In the genomic region with DNA sequence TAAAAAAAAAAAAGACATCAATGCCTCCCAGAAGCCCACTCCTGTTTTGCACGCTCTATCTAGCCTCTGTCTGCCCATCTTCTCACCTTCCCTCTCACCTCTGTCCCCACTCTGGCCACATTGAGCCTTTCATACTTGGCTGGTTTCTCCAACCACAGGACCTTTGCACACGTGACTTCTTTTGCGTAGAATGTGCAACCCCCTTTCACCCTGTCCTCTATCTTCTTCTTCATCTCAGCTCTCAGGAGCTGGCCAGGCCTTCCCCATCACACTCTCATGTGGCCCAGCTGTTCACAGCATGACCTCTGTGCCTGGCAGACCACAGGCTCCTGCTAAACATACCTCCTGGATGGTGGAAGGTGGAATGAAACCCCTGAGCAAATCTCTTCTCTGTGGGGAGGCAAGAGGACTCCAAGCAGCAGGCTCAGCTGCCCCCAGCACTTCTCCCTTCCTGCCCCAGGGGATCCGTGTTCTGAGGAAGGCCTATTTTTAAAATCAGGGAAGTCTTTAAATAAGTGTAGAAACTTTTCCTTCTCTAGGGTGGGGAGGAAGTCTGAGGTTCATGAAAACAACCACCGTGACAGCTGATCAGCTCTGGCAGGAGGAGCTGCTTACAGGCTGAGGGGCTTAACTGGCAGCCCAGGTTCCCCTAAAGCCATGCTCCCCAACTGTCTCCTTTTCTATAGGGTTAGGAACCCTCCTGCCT, we compare ENCODE assay signal across 9 cellular contexts.
DNase-seq lines count a peak whose midpoint lies in the region; ATAC-seq and TF ChIP-seq lines count a peak whose summit lies in the region.
"Had no signal": no experiment of that assay in that cellular context is flagged by ENCODE, and none has a peak within 500 bp of the region (broad histone marks: within the 10 kb centered on the region; RNA-seq: fewer than 3 reads in every experiment).

No MANE protein-coding gene starts in this region.

- no peak overlapping the region for H3K4me3 ChIP-seq in astrocyte of the cerebellum (ENCODE audit: low read depth, low read length)
- H3K4me3 ChIP-seq: pancreas had no signal

- H3K27ac ChIP-seq in substantia nigra (ENCODE audit: low read depth, low read length, poor library complexity, severe bottlenecking): peak overlapping the region; percentile 26
- H3K27ac ChIP-seq: pancreas had no signal

- ATAC-seq in GM19455 (IDR thresholded peaks at IDR 0.05; ENCODE audit: unreplicated experiment) (peak; percentile 71), HG03439 (IDR thresholded peaks at IDR 0.05; ENCODE audit: unreplicated experiment) (peak; percentile 58)

- TF ChIP-seq CTCF in astrocyte of the cerebellum (IDR thresholded peaks at IDR 0.05; ENCODE audit: low read depth, low read length, missing control alignments): no peak

- in situ Hi-C loops in astrocyte of the cerebellum (cut with HindIII; ENCODE audit: low sequenced_read_pairs): no loop called here

- DNase-seq in D341Med (ENCODE audit: low spot score) (peak; percentile 17), astrocyte of the cerebellum (ENCODE audit: low read depth) (peak; percentile 6), substantia nigra (lab: John Stamatoyannopoulos, UW) (peak in 10 of 49 donors; percentile 13 to 42 (median 24)), NCI-H526 (lab: John Stamatoyannopoulos, UW) (no peak), NCI-H526 treated with DMSO at 0.1 percent for 48 hours (lab: John Stamatoyannopoulos, UW) (no peak)
- no peak for DNase-seq in activated effector memory CD4-positive, alpha-beta T cell treated with anti-CD3 and anti-CD28 coated beads, Interleukin-2, amount 50 U/mL, for 16 hours
- DNase-seq: pancreas had no signal

Comparison
In these comparisons a context has a peak if more than half of its experiments do, and no peak if none do; other contexts are left out.
1. DNase-seq: peak in D341Med (single experiment) and astrocyte of the cerebellum (single experiment); none in activated effector memory CD4-positive, alpha-beta T cell treated with anti-CD3 and anti-CD28 coated beads, Interleukin-2, amount 50 U/mL, for 16 hours (single experiment), NCI-H526 (0 of 2) and NCI-H526 treated with DMSO at 0.1 percent for 48 hours (single experiment).